In genomic region chr7:100335566-100336466, GRCh38 we compare ENCODE assay signal across 8 cellular contexts. TPM values are rescaled to one million over a fixed set of nuclear protein-coding genes. Genes with fewer than 3 reads are reported as not detected.
DNase-seq lines count a peak whose midpoint lies in the region; ATAC-seq and TF ChIP-seq lines count a peak whose summit lies in the region.
"Not testable (repeated sequence)": the region's sequence is repeated elsewhere in the genome, so short reads cannot be mapped to it uniquely, and the experiment has no call there.

No MANE protein-coding gene starts in this region.

- H3K4me3 Mint-ChIP-seq in activated naive CD8-positive, alpha-beta T cell = peak overlapping the region; percentile 95
- H3K4me3 Mint-ChIP-seq in glutamatergic neuron (ENCODE audit: unreplicated experiment) (peak overlapping the region; percentile 94), osteocyte (ENCODE audit: unreplicated experiment) (peak overlapping the region; percentile 86)

- peak overlapping the region; percentile 77 for H3K4me3 ChIP-seq in thymus (ENCODE audit: low read length)

- not testable (repeated sequence) for H3K9me3 ChIP-seq in thymus (ENCODE audit: control insufficient read depth)

- peak overlapping the region; percentile 90 for H3K27ac Mint-ChIP-seq in activated naive CD8-positive, alpha-beta T cell
- H3K27ac Mint-ChIP-seq in glutamatergic neuron (ENCODE audit: unreplicated experiment) (peak overlapping the region; percentile 81), osteocyte (ENCODE audit: unreplicated experiment) (peak overlapping the region; percentile 95)

- ATAC-seq in HG02610 (IDR thresholded peaks at IDR 0.05; ENCODE audit: unreplicated experiment) = peak; percentile 95
- peak; percentile 97 for ATAC-seq in SK-N-SH treated with all-trans-retinoic acid at 6 μM for 48 hours

- H3K4me1 ChIP-seq in thymus (ENCODE audit: control insufficient read depth, insufficient read depth, low read length) = not testable (repeated sequence)

- POLR2A ChIA-PET in GM10248 (lab: Yijun Ruan, JAX) = interaction anchor here (0.6 kb wide), 1 partner anchor 72 kb away, joined by 3 read pairs; no protein-coding TSS in a partner anchor

- WGBS in thymus = under 1% methylated on average over 80 of the region's 85 CpGs

- not testable (repeated sequence) for H3K27me3 ChIP-seq in thymus (ENCODE audit: control insufficient read depth, insufficient read depth)

- TF ChIP-seq CTCF in GM10248 (IDR thresholded peaks at IDR 0.05; ENCODE audit: control extremely low read depth, extremely low read depth, low read depth, missing control alignments); glutamatergic neuron (IDR thresholded peaks at IDR 0.05; ENCODE audit: partially characterized antibody, unreplicated experiment); osteocyte (IDR thresholded peaks at IDR 0.05): not testable (repeated sequence)

- CTCF ChIA-PET in GM10248 (lab: Yijun Ruan, JAX) = interaction anchor here (1.9 kb wide), 1 partner anchor 9 kb away, joined by 5 read pairs; no protein-coding TSS in a partner anchor

- peak overlapping the region; percentile 93 for H3K27ac ChIP-seq in thymus (ENCODE audit: low read depth)

- DNase-seq in GM10248 (ENCODE audit: extremely low spot score) = peak; percentile 86
- DNase-seq in NCI-H1092 treated with DMSO at 0.1 percent for 48 hours (lab: John Stamatoyannopoulos, UW) = peak; percentile 99
- peak; percentile 88 for DNase-seq in glutamatergic neuron
- DNase-seq in osteocyte (ENCODE audit: extremely low spot score, unreplicated experiment) = peak; percentile 97

- not testable (repeated sequence) for H3K36me3 ChIP-seq in thymus (ENCODE audit: control insufficient read depth, insufficient read depth)

- H3K9me3 Mint-ChIP-seq in activated naive CD8-positive, alpha-beta T cell (ENCODE audit: low read depth); glutamatergic neuron (ENCODE audit: unreplicated experiment); osteocyte (ENCODE audit: unreplicated experiment): not testable (repeated sequence)

- peaks cover 23% of the 10 kb centered on the region for H3K4me1 Mint-ChIP-seq in activated naive CD8-positive, alpha-beta T cell (ENCODE audit: low read depth)
- H3K4me1 Mint-ChIP-seq in glutamatergic neuron (ENCODE audit: low read depth, unreplicated experiment) = not testable (repeated sequence)
- peaks cover 14% of the 10 kb centered on the region for H3K4me1 Mint-ChIP-seq in osteocyte (ENCODE audit: unreplicated experiment)

- not testable (repeated sequence) for H3K36me3 Mint-ChIP-seq in activated naive CD8-positive, alpha-beta T cell; glutamatergic neuron (ENCODE audit: unreplicated experiment)
- H3K36me3 Mint-ChIP-seq in osteocyte (ENCODE audit: unreplicated experiment) = peaks cover 14% of the 10 kb centered on the region

- H3K27me3 Mint-ChIP-seq in activated naive CD8-positive, alpha-beta T cell; glutamatergic neuron (ENCODE audit: unreplicated experiment); osteocyte (ENCODE audit: unreplicated experiment): not testable (repeated sequence)

TF ChIP-seq in SK-N-SH treated with all-trans-retinoic acid at 6 μM for 48 hours, 23 proteins besides CTCF, POLR2A, EP300 and RAD21:
- TF ChIP-seq CSDC2 (CRISPR knock-in tag; IDR thresholded peaks at IDR 0.05) (peak; percentile 60; the same call in 1 of the 2 replicates), GLIS3 (CRISPR knock-in tag; IDR thresholded peaks at IDR 0.05) (0 out of 2 replicates have a peak, but pooled peaks have one; percentile 11), TSHZ2 (CRISPR knock-in tag; IDR thresholded peaks at IDR 0.05) (peak; percentile 11; the same call in 1 of the 2 replicates), ZFP3 (CRISPR knock-in tag; IDR thresholded peaks at IDR 0.05) (peak; percentile 83)
TF ChIP-seq in SK-N-SH treated with all-trans-retinoic acid at 6 μM for 48 hours: peak in this region for 4; not testable (repeated sequence) for 19.

RNA-seq across cellular contexts. Expression of gene PILRB, which starts 22.1 kb away (rescaled TPM):
- 62.6 TPM for total RNA-seq in glutamatergic neuron (ENCODE audit: unreplicated experiment)
- 31.7 and 38.7 TPM in 2 replicates for total RNA-seq in osteocyte
- polyA plus RNA-seq in thymus = 128 TPM

RNA-seq across cellular contexts. Expression of gene SPDYE3, which starts 28.3 kb away (rescaled TPM):
- total RNA-seq in glutamatergic neuron (ENCODE audit: unreplicated experiment) = not detected
- not detected in 2 replicates for total RNA-seq in osteocyte
- 0.27 TPM for polyA plus RNA-seq in thymus

RNA-seq across cellular contexts. Expression of gene PILRA, which starts 37.5 kb away (rescaled TPM):
- total RNA-seq in glutamatergic neuron (ENCODE audit: unreplicated experiment) (12.5 TPM), osteocyte (1.8 and 2.5 TPM in 2 replicates)
- polyA plus RNA-seq in thymus = 12.2 TPM

Comparison
In these comparisons a context has a peak if more than half of its experiments do, and no peak if none do; other contexts are left out.
1. Peak in every context shown above with its lines: DNase-seq, ATAC-seq, H3K4me3 ChIP-seq and H3K27ac ChIP-seq.